8 cellular contexts compared by ENCODE assay signal in the genomic region with DNA sequence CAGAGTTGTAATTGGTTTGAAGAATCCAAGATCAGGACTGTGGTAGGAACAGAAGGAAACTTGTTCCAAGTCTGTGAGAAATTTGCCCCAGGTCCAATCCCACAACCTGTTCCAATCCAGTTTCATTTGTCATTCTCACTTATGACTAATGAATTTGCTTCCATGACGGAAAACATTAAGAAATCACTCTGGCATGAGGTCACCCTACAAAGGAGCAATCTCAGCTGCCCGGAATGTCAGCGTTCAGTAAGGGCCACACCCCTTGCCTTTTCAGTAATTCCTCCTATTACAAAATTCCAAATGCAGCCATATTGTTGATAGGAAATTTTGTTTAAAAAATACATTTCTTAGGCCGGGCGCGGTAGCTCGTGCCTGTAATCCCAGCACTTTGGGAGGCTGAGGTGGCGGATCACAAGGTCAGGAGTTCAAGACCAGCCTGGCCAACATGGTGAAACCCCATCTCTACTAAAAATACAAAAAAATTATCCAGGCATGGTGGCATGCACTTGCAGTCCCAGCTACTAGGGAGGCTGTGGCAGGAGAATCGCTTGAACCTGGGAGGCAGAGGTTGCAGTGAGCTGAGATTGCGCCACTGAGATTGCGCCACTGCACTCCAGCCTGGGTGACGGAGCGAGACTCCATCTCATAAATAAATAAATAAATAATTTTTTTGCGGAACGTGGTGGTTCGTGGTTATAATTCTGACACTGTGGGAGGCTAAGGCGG. TPM values are rescaled to one million over a fixed set of nuclear protein-coding genes. Genes with fewer than 3 reads are reported as not detected.
DNase-seq lines count a peak whose midpoint lies in the region; ATAC-seq, FAIRE-seq and TF ChIP-seq lines count a peak whose summit lies in the region.
"Not testable (repeated sequence)": the region's sequence is repeated elsewhere in the genome, so short reads cannot be mapped to it uniquely, and the experiment has no call there.

No MANE protein-coding gene starts in this region.

- CTCF ChIA-PET in IMR-90 (lab: Yijun Ruan, JAX) = interaction anchor here (1.5 to 2.2 kb wide), 2 partner anchors 15 to 58 kb away, joined by 3 to 6 read pairs; no protein-coding TSS in a partner anchor
- CTCF ChIA-PET in HepG2 (lab: Yijun Ruan, JAX; ENCODE audit: low intra/inter-chr PET ratio, low total read pairs) = not testable (repeated sequence)

- peak overlapping the region; percentile 50; the same call in 2 of the 3 replicates for H2BK15ac ChIP-seq in IMR-90 (ENCODE audit: low read depth, low read length)

- H3K23ac ChIP-seq in IMR-90 (ENCODE audit: low read depth, low read length) = not testable (repeated sequence)

- not testable (repeated sequence) for H3K4me1 ChIP-seq in IMR-90 (ENCODE audit: control insufficient read depth, insufficient read depth, low read length); vagina
- H3K4me1 ChIP-seq in SJSA1 (replicated peaks) (peaks cover 15% of the 10 kb centered on the region), HepG2 (ENCODE audit: insufficient read depth, low read length) (peaks cover 27% of the 10 kb centered on the region)

- not testable (repeated sequence) for H3K14ac ChIP-seq in IMR-90 (replicated peaks; ENCODE audit: low read depth, low read length)

- not testable (repeated sequence) for H3K4me2 ChIP-seq in IMR-90 (ENCODE audit: low read depth, low read length); HepG2 (ENCODE audit: low read depth, low read length)

- intact Hi-C loops in IMR-90 (cut with micrococcal nuclease); HepG2 (cut with micrococcal nuclease; ENCODE audit: unreplicated experiment): not testable (repeated sequence)
- intact Hi-C loops in vagina (cut with DNase I) = loop anchor here (5.0 kb wide), 1 partner anchor 62 kb away; no protein-coding TSS in a partner anchor

- no CpG with 5 or more reads among the region's 17 CpGs for WGBS in IMR-90 (ENCODE audit: extremely low coverage in 2 of 2, insufficient read length in 1 of 2), 2 experiments
- WGBS in HepG2 (ENCODE audit: low lambda C conversion rate) = 48% methylated on average over 17 of the region's 17 CpGs

- H3K36me3 ChIP-seq in IMR-90 (ENCODE audit: control insufficient read depth, insufficient read depth, low read length); SJSA1; bronchial epithelial cell (ENCODE audit: control insufficient read depth, insufficient read depth, low read length); HepG2 (replicated peaks in 1 of 2; ENCODE audit: control insufficient read depth in 1 of 2, insufficient read depth in 2 of 2, low read length in 2 of 2); vagina: not testable (repeated sequence)

- H3K9ac ChIP-seq in IMR-90 (ENCODE audit: low read depth, low read length); HepG2 (ENCODE audit: insufficient read depth, low read depth, low read length): not testable (repeated sequence)

- not testable (repeated sequence) for H3K4me3 ChIP-seq in IMR-90 (ENCODE audit: insufficient read depth, low read depth, low read length); SJSA1; bronchial epithelial cell (ENCODE audit: low read depth, low read length); foreskin fibroblast (ENCODE audit: low read depth in 1 of 2, low read length in 2 of 2); HepG2 (replicated peaks in 1 of 3; ENCODE audit: insufficient read depth in 1 of 3, low read depth in 2 of 3, low read length in 3 of 3); vagina

- not testable (repeated sequence) for H3K79me1 ChIP-seq in IMR-90 (ENCODE audit: low read depth in 1 of 2, low read length in 2 of 2)

- not testable (repeated sequence) for BruUV-seq in IMR-90 (replicated peaks; lab: Mats Ljungman, UMichigan); HepG2 (replicated peaks; lab: Mats Ljungman, UMichigan)

- not testable (repeated sequence) for H3K9me3 ChIP-seq in IMR-90 (ENCODE audit: control insufficient read depth, insufficient read depth, low read length); SJSA1 (replicated peaks); HepG2 (ENCODE audit: low read length); vagina

- H3K79me2 ChIP-seq in HepG2 (ENCODE audit: insufficient read depth, low read length) = not testable (repeated sequence)

- DNase-seq in Daoy (ENCODE audit: low read depth) = peak; percentile 88
- peak; percentile 99 for DNase-seq in IMR-90
- DNase-seq in SJSA1 (ENCODE audit: low read depth in 1 of 2, low spot score in 2 of 2) = peak; percentile 73 to 75
- peak; percentile 99 for DNase-seq in bronchial epithelial cell (ENCODE audit: low read depth)
- DNase-seq in foreskin fibroblast = peak; percentile 94 to 97
- peak; percentile 62 for DNase-seq in HepG2 (ENCODE audit: low spot score)
- DNase-seq in pulmonary artery endothelial cell (ENCODE audit: low read depth, low spot score) = peak; percentile 78
- DNase-seq in vagina (ENCODE audit: extremely low spot score in 2 of 2) = not testable (repeated sequence)

- peak overlapping the region; percentile 87 for H3K18ac ChIP-seq in IMR-90 (ENCODE audit: low read depth, low read length)

- H3K4ac ChIP-seq in IMR-90 (ENCODE audit: low read depth, low read length) = peak overlapping the region; percentile 39

- not testable (repeated sequence) for TF ChIP-seq RAD21 in IMR-90 (IDR thresholded peaks at IDR 0.05; ENCODE audit: low read length); HepG2 (CRISPR knock-in tag; IDR thresholded peaks at IDR 0.05)

- peak overlapping the region; percentile 43 to 53; a peak in 2 of 4 replicates for H4K8ac ChIP-seq in IMR-90 (ENCODE audit: low read depth in 2 of 2, low read length in 2 of 2)

- H2AK5ac ChIP-seq in IMR-90 (ENCODE audit: low read depth, low read length) = peak overlapping the region; percentile 79

- peak overlapping the region; percentile 94 for H4K5ac ChIP-seq in IMR-90 (ENCODE audit: low read depth, low read length)

- not testable (repeated sequence) for H2AFZ ChIP-seq in IMR-90 (replicated peaks; ENCODE audit: low read length, poor library complexity); HepG2 (ENCODE audit: low read length)

- not testable (repeated sequence) for H3K27me3 ChIP-seq in IMR-90 (ENCODE audit: control insufficient read depth, insufficient read depth, low read length); SJSA1 (replicated peaks); bronchial epithelial cell (ENCODE audit: control insufficient read depth, insufficient read depth, low read length); HepG2 (ENCODE audit: control insufficient read depth in 1 of 2, insufficient read depth in 2 of 2, low read length in 2 of 2); vagina

- not testable (repeated sequence) for H4K20me1 ChIP-seq in IMR-90 (ENCODE audit: insufficient read depth, low read length); HepG2 (ENCODE audit: insufficient read depth, low read length)

- peak overlapping the region; percentile 28; the same call in 1 of the 2 replicates for H3K27ac ChIP-seq in IMR-90 (ENCODE audit: insufficient read depth, low read length)
- peak overlapping the region; percentile 81 for H3K27ac ChIP-seq in SJSA1
- not testable (repeated sequence) for H3K27ac ChIP-seq in HepG2 (ENCODE audit: extremely low read length, insufficient read depth, low read length)
- H3K27ac ChIP-seq in vagina = peak overlapping the region; percentile 61

- peak overlapping the region; percentile 48 for H2BK120ac ChIP-seq in IMR-90 (ENCODE audit: low read depth, low read length)

- H3K9me1 ChIP-seq in IMR-90 (ENCODE audit: insufficient read depth, low read length) = not testable (repeated sequence)

- H2AK9ac ChIP-seq in IMR-90 (replicated peaks; ENCODE audit: low read depth, low read length, poor library complexity) = not testable (repeated sequence)

- dilution Hi-C loops in IMR-90 (cut with HindIII; ENCODE audit: low sequenced_read_pairs, unreplicated experiment) = not testable (repeated sequence)

- H4K91ac ChIP-seq in IMR-90 (ENCODE audit: insufficient read depth, low read depth, low read length) = peak overlapping the region; percentile 54

- in situ Hi-C loops in IMR-90 (cut with MboI; ENCODE audit: low sequenced_read_pairs) = loop anchor here (5.0 kb wide), 1 partner anchor 57 kb away; no protein-coding TSS in a partner anchor
- in situ Hi-C loops in HepG2 (cut with HindIII; ENCODE audit: extremely low pct_ligation_motif_present, low pct_unique_long_range_greater_than_20kb) = not testable (repeated sequence)

- H3K56ac ChIP-seq in IMR-90 (ENCODE audit: extremely low read depth, insufficient read depth, low read length) = not testable (repeated sequence)

- not testable (repeated sequence) for TF ChIP-seq CTCF in IMR-90 (conservative IDR thresholded peaks at IDR 0.05; ENCODE audit: low read depth, low read length); bronchial epithelial cell (IDR thresholded peaks at IDR 0.05; ENCODE audit: insufficient read depth, low read length, severe bottlenecking); foreskin fibroblast (IDR thresholded peaks at IDR 0.05; ENCODE audit: low read depth, low read length); HepG2 (CRISPR knock-in tag; IDR thresholded peaks at IDR 0.05); vagina (IDR thresholded peaks at IDR 0.05)

- peak overlapping the region; percentile 47 for H2BK5ac ChIP-seq in IMR-90 (ENCODE audit: low read depth, low read length, poor library complexity, severe bottlenecking)

- not testable (repeated sequence) for TF ChIP-seq POLR2A in IMR-90 (IDR thresholded peaks at IDR 0.05; ENCODE audit: low read depth, low read length); HepG2 (IDR thresholded peaks at IDR 0.05; ENCODE audit: insufficient read depth in 1 of 2, low read depth in 2 of 2, low read length in 2 of 2); vagina (IDR thresholded peaks at IDR 0.05)

- peak overlapping the region; percentile 70; the same call in 1 of the 2 replicates for H2BK20ac ChIP-seq in IMR-90 (ENCODE audit: low read depth, low read length)

- TF ChIP-seq EP300 in HepG2 (IDR thresholded peaks at IDR 0.05; ENCODE audit: low read depth in 2 of 2, low read length in 2 of 2); HepG2 (CRISPR knock-in tag; IDR thresholded peaks at IDR 0.05; ENCODE audit: borderline replicate concordance): not testable (repeated sequence)

- peak; percentile 94 for ATAC-seq in IMR-90 (ENCODE audit: low read depth)
- peak; percentile 43 for ATAC-seq in HepG2

- POLR2A ChIA-PET in IMR-90 (lab: Charles Lee; ENCODE audit: unreplicated experiment) (interaction anchor here (1.0 kb wide), 1 partner anchor 65 kb away, joined by 3 read pairs; no protein-coding TSS in a partner anchor), HepG2 (lab: Yijun Ruan, JAX) (interaction anchor here (1.0 to 1.3 kb wide), 2 partner anchors 38 to 64 kb away, joined by 3 to 7 read pairs; no protein-coding TSS in a partner anchor)

- peak; percentile 89 for FAIRE-seq in bronchial epithelial cell (lab: Jason Lieb, UNC)
- not testable (repeated sequence) for FAIRE-seq in HepG2 (lab: Jason Lieb, UNC)

RNA-seq across cellular contexts. Expression of a gene that starts 36.3 kb away (rescaled TPM):
- 17.1 and 18.7 TPM in 2 replicates for total RNA-seq in Daoy (2014; rRNA removed; shearing (Covaris generic))
- total RNA-seq in IMR-90 (2012; rRNA removed) (9.5 and 11.4 TPM in 2 replicates), bronchial epithelial cell (12.9 and 15.6 TPM in 2 replicates), HepG2 (2016; rRNA removed; fragmentation: Illumina TruSeq; extraction: Trizol) (14.2 and 20.9 TPM in 2 replicates), pulmonary artery endothelial cell (11.3 and 17.2 TPM in 2 replicates), vagina (28.2 TPM)
- polyA plus RNA-seq in IMR-90 (2012; rRNA removed) (10.9 and 12.7 TPM in 2 replicates), HepG2 (2011; rRNA removed) (18.6 and 20.5 TPM in 2 replicates)
- 2.8 and 3.9 TPM in 2 replicates for polyA plus RNA-seq in IMR-90 (2012; cell fraction: cytosol; rRNA removed)
- polyA plus RNA-seq in IMR-90 (2012; cell fraction: nucleus; rRNA removed; ENCODE audit: low replicate concordance) = 13.3 and 42.0 TPM in 2 replicates
- 15.2 and 22.3 TPM in 2 replicates for total RNA-seq in SJSA1 (2014; rRNA removed; shearing (Covaris generic))
- total RNA-seq in HepG2 (2016; cell fraction: cytosol; rRNA removed; fragmentation: Illumina TruSeq; extraction: Trizol; ENCODE audit: low read depth) = 4.6 and 5.1 TPM in 2 replicates
- 14.0 and 22.1 TPM in 2 replicates for total RNA-seq in HepG2 (2016; cell fraction: insoluble cytoplasmic fraction; rRNA removed; fragmentation: Illumina TruSeq; extraction: Trizol)
- 7.2 and 7.6 TPM in 2 replicates for total RNA-seq in HepG2 (2016; cell fraction: membrane; rRNA removed; fragmentation: Illumina TruSeq; extraction: Trizol)
- 30.3 and 32.1 TPM in 2 replicates for total RNA-seq in HepG2 (2016; cell fraction: nucleus; rRNA removed; fragmentation: Illumina TruSeq; extraction: Trizol)
- polyA plus RNA-seq in HepG2 (2011; cell fraction: cytosol; rRNA removed) = 9.6 and 13.2 TPM in 2 replicates
- 37.9 and 40.8 TPM in 2 replicates for polyA plus RNA-seq in HepG2 (2011; cell fraction: nucleus; rRNA removed)
- 20.5 and 20.8 TPM in 2 replicates for polyA plus RNA-seq in HepG2 (2012)
- polyA plus RNA-seq in HepG2 (2016; cell fraction: cytosol; fragmentation: Illumina TruSeq; extraction: Trizol; ENCODE audit: low read depth) = 1.9 and 2.0 TPM in 2 replicates
- 15.5 and 16.5 TPM in 2 replicates for polyA plus RNA-seq in HepG2 (2016; cell fraction: insoluble cytoplasmic fraction; fragmentation: Illumina TruSeq; extraction: Trizol; ENCODE audit: low read depth)
- polyA plus RNA-seq in HepG2 (2016; cell fraction: membrane; fragmentation: Illumina TruSeq; extraction: Trizol; ENCODE audit: low read depth) = 3.5 and 4.0 TPM in 2 replicates
- polyA plus RNA-seq in HepG2 (2016; cell fraction: nucleus; fragmentation: Illumina TruSeq; extraction: Trizol; ENCODE audit: insufficient read depth, low read depth) = 75.5 and 80.1 TPM in 2 replicates
- polyA minus RNA-seq in HepG2 (2011; rRNA and poly(A)+ RNA removed; ENCODE audit: low replicate concordance) = 9.4 and 18.6 TPM in 2 replicates
- 8.1 and 11.2 TPM in 2 replicates for polyA minus RNA-seq in HepG2 (2011; cell fraction: cytosol; rRNA and poly(A)+ RNA removed)
- polyA minus RNA-seq in HepG2 (2011; cell fraction: nucleus; rRNA and poly(A)+ RNA removed) = 40.6 and 42.0 TPM in 2 replicates

RNA-seq across cellular contexts. Expression of a gene that starts 42.0 kb away (rescaled TPM):
- 38.2 and 41.7 TPM in 2 replicates for total RNA-seq in Daoy (2014; rRNA removed; shearing (Covaris generic))
- total RNA-seq in IMR-90 (2012; rRNA removed) (54.8 and 58.9 TPM in 2 replicates), bronchial epithelial cell (69.0 and 97.2 TPM in 2 replicates), HepG2 (2016; rRNA removed; fragmentation: Illumina TruSeq; extraction: Trizol) (28.9 and 30.2 TPM in 2 replicates), pulmonary artery endothelial cell (47.4 and 59.2 TPM in 2 replicates), vagina (135 TPM)
- polyA plus RNA-seq in IMR-90 (2012; rRNA removed) (35.6 and 38.0 TPM in 2 replicates), HepG2 (2011; rRNA removed) (42.8 and 43.7 TPM in 2 replicates)
- 14.5 and 24.5 TPM in 2 replicates for polyA plus RNA-seq in IMR-90 (2012; cell fraction: cytosol; rRNA removed)
- 33.5 and 72.7 TPM in 2 replicates for polyA plus RNA-seq in IMR-90 (2012; cell fraction: nucleus; rRNA removed; ENCODE audit: low replicate concordance)
- 33.7 and 41.3 TPM in 2 replicates for total RNA-seq in SJSA1 (2014; rRNA removed; shearing (Covaris generic))
- total RNA-seq in HepG2 (2016; cell fraction: cytosol; rRNA removed; fragmentation: Illumina TruSeq; extraction: Trizol; ENCODE audit: low read depth) = 16.2 and 21.0 TPM in 2 replicates
- total RNA-seq in HepG2 (2016; cell fraction: insoluble cytoplasmic fraction; rRNA removed; fragmentation: Illumina TruSeq; extraction: Trizol) = 26.9 and 28.6 TPM in 2 replicates
- 15.5 and 15.9 TPM in 2 replicates for total RNA-seq in HepG2 (2016; cell fraction: membrane; rRNA removed; fragmentation: Illumina TruSeq; extraction: Trizol)
- 33.5 and 40.7 TPM in 2 replicates for total RNA-seq in HepG2 (2016; cell fraction: nucleus; rRNA removed; fragmentation: Illumina TruSeq; extraction: Trizol)
- 26.7 and 33.0 TPM in 2 replicates for polyA plus RNA-seq in HepG2 (2011; cell fraction: cytosol; rRNA removed)
- 30.4 and 31.8 TPM in 2 replicates for polyA plus RNA-seq in HepG2 (2011; cell fraction: nucleus; rRNA removed)
- polyA plus RNA-seq in HepG2 (2012) = 21.0 and 26.9 TPM in 2 replicates
- 0.83 and 0.97 TPM in 2 replicates for polyA plus RNA-seq in HepG2 (2016; cell fraction: cytosol; fragmentation: Illumina TruSeq; extraction: Trizol; ENCODE audit: low read depth)
- polyA plus RNA-seq in HepG2 (2016; cell fraction: insoluble cytoplasmic fraction; fragmentation: Illumina TruSeq; extraction: Trizol; ENCODE audit: low read depth) = 22.9 and 23.8 TPM in 2 replicates
- 3.9 and 5.6 TPM in 2 replicates for polyA plus RNA-seq in HepG2 (2016; cell fraction: membrane; fragmentation: Illumina TruSeq; extraction: Trizol; ENCODE audit: low read depth)
- polyA plus RNA-seq in HepG2 (2016; cell fraction: nucleus; fragmentation: Illumina TruSeq; extraction: Trizol; ENCODE audit: insufficient read depth, low read depth) = 35.5 and 36.6 TPM in 2 replicates
- polyA minus RNA-seq in HepG2 (2011; rRNA and poly(A)+ RNA removed; ENCODE audit: low replicate concordance) = 62.5 and 153 TPM in 2 replicates
- polyA minus RNA-seq in HepG2 (2011; cell fraction: cytosol; rRNA and poly(A)+ RNA removed) = 23.9 and 31.3 TPM in 2 replicates
- polyA minus RNA-seq in HepG2 (2011; cell fraction: nucleus; rRNA and poly(A)+ RNA removed) = 47.6 and 65.9 TPM in 2 replicates
